ENCODE assay signal across 1 cellular context in the genomic region with DNA sequence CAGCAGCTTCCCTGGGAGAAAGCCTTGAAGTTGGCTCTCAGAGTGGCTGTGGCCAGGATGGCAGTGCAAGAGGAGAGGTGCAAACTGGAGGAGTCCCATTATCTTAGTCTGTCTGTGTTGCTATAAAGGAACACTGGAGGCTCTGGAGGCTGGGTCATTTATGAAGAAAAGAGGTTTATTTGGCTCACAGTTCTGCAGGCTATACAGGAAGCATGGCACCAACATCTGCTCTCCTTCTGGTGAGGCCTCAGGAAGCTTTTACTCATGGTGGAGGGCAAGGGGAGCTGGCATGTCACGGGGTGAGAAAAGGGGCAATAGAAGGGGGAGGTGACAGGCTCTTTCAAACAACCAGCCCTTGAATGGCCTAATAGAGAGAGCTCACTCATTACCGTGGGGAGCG.
TF ChIP-seq lines count a peak whose summit lies in the region.

No MANE protein-coding gene starts in this region.

TF ChIP-seq in K562, 482 proteins besides CTCF, POLR2A, EP300 and RAD21 (continued from another document):
- TF ChIP-seq, protein P1, sequence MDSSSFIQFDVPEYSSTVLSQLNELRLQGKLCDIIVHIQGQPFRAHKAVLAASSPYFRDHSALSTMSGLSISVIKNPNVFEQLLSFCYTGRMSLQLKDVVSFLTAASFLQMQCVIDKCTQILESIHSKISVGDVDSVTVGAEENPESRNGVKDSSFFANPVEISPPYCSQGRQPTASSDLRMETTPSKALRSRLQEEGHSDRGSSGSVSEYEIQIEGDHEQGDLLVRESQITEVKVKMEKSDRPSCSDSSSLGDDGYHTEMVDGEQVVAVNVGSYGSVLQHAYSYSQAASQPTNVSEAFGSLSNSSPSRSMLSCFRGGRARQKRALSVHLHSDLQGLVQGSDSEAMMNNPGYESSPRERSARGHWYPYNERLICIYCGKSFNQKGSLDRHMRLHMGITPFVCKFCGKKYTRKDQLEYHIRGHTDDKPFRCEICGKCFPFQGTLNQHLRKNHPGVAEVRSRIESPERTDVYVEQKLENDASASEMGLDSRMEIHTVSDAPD (CRISPR knock-in tag; IDR thresholded peaks at IDR 0.05), result no peak
- TF ChIP-seq MAFF (IDR thresholded peaks at IDR 0.05; ENCODE audit: low read length) (no peak), ZNF316 (IDR thresholded peaks at IDR 0.05) (peak; percentile 52; the same call in 1 of the 2 replicates), TRIM24 (IDR thresholded peaks at IDR 0.05) (0 out of 4 replicates have a peak, but pooled peaks of 1 of the 2 experiments have one; percentile 31), ZEB2 (IDR thresholded peaks at IDR 0.05) (no peak), CTBP1 (IDR thresholded peaks at IDR 0.05; ENCODE audit: borderline replicate concordance) (no peak), ZNF79 (CRISPR knock-in tag; IDR thresholded peaks at IDR 0.05; ENCODE audit: low read depth) (no peak), ZFP30 (CRISPR knock-in tag; IDR thresholded peaks at IDR 0.05; ENCODE audit: borderline replicate concordance) (no peak), TARDBP (IDR thresholded peaks at IDR 0.05) (no peak)
